In the genomic region with DNA sequence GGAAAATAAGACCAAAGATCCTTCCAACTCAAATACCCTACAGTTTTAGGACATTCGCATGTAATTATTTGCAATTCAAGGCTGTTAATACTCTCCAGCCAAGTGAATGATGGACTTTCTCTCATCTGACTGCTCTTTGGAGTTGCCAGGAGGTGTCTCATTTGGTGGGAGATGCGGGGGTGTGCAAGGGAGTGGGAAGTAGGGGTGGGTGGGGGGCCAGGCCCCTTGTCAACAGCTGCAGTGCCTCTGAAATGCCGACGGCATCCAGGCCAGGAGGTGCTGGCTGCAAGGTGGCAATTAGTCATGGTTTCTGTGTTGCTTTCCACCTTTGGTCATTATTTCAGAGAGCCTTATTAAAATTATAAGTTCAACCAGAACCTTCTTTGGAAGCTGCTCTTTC, we compare ENCODE assay signal across 15 cellular contexts.
DNase-seq lines count a peak whose midpoint lies in the region; ATAC-seq and TF ChIP-seq lines count a peak whose summit lies in the region.
"Had no signal": no experiment of that assay in that cellular context is flagged by ENCODE, and none has a peak within 500 bp of the region (broad histone marks: within the 10 kb centered on the region; RNA-seq: fewer than 3 reads in every experiment).

No MANE protein-coding gene starts in this region.

- H3K4me3 ChIP-seq in right atrium auricular region (no peak overlapping the region), tibial artery (no peak overlapping the region)

- H3K4me3 Mint-ChIP-seq in nephron progenitor cell, result peak overlapping the region; percentile 23
- H3K4me3 Mint-ChIP-seq: CD14-positive monocyte; CD8-positive, alpha-beta T cell had no signal

- peaks cover 27% of the 10 kb centered on the region for H3K36me3 ChIP-seq in right atrium auricular region
- peaks cover 0 to 22% (median 22%) of the 10 kb centered on the region in 3 donors for H3K36me3 ChIP-seq in tibial artery

- H3K9me3 Mint-ChIP-seq in nephron progenitor cell, result peaks cover 27% of the 10 kb centered on the region
- H3K9me3 Mint-ChIP-seq: CD8-positive, alpha-beta T cell had no signal

- TF ChIP-seq CTCF in right atrium auricular region (IDR thresholded peaks at IDR 0.05), result no peak
- TF ChIP-seq CTCF in nephron progenitor cell (IDR thresholded peaks at IDR 0.05), result no peak
- TF ChIP-seq CTCF in tibial artery (IDR thresholded peaks at IDR 0.05), result no peak

- peak overlapping the region; percentile 24 for H3K27ac Mint-ChIP-seq in nephron progenitor cell
- H3K27ac Mint-ChIP-seq: CD8-positive, alpha-beta T cell had no signal

- DNase-seq in right atrium auricular region (ENCODE audit: low spot score), result no peak
- DNase-seq in Right ventricle myocardium superior, result no peak
- no peak for DNase-seq in nephron progenitor cell
- DNase-seq in tibial artery, result no peak
- no peak for DNase-seq in EL
- DNase-seq: CD8-positive, alpha-beta T cell; COR-L47; DMS153; GDM1; HCEC 1CT had no signal

- no peaks in the 10 kb centered on the region for H3K27me3 Mint-ChIP-seq in nephron progenitor cell (ENCODE audit: low read depth, poor library complexity)

- H3K27me3 ChIP-seq in right atrium auricular region, result no peaks in the 10 kb centered on the region
- no peaks in the 10 kb centered on the region for H3K27me3 ChIP-seq in tibial artery

- H3K27ac ChIP-seq in right atrium auricular region (peak overlapping the region; percentile 32 to 51), tibial artery (peak overlapping the region; percentile 24 to 46)
- H3K27ac ChIP-seq: 22Rv1, HL-60 had no signal

- peaks cover 12% of the 10 kb centered on the region for H3K36me3 Mint-ChIP-seq in nephron progenitor cell (ENCODE audit: low read depth)
- H3K36me3 Mint-ChIP-seq: CD8-positive, alpha-beta T cell had no signal

- H3K4me1 Mint-ChIP-seq in nephron progenitor cell, result peaks cover 52% of the 10 kb centered on the region
- H3K4me1 Mint-ChIP-seq: CD14-positive monocyte had no signal

- peaks cover 0 to 5% of the 10 kb centered on the region in 2 donors for H3K9me3 ChIP-seq in right atrium auricular region
- H3K9me3 ChIP-seq in tibial artery, result no peaks in the 10 kb centered on the region

- intact Hi-C loops in Right ventricle myocardium superior (cut with DNase I), result no loop called here
- intact Hi-C loops in tibial artery (cut with DNase I; ENCODE audit: low total_unique reads), result no loop called here

- H3K4me1 ChIP-seq in right atrium auricular region (peaks cover 0 to 31% of the 10 kb centered on the region in 2 donors), tibial artery (peaks cover 0 to 56% (median 31%) of the 10 kb centered on the region in 4 donors)

- ATAC-seq in Right ventricle myocardium superior (ENCODE audit: poor library complexity) (no peak), HG03025 (IDR thresholded peaks at IDR 0.05; ENCODE audit: low FRiP score, unreplicated experiment) (no peak), GM18870 (IDR thresholded peaks at IDR 0.05; ENCODE audit: unreplicated experiment) (no peak)
- ATAC-seq: CD8-positive, alpha-beta T cell had no signal
